In genomic region chr12:75635606-75636444, GRCh38 we compare ENCODE assay signal across 1 cellular context.
TF ChIP-seq lines count a peak whose summit lies in the region.

No MANE protein-coding gene starts in this region.

TF ChIP-seq in HepG2, 621 proteins besides CTCF, POLR2A, EP300 and RAD21 (continued from another document and continues in another):
- TF ChIP-seq ZNF407 (CRISPR knock-in tag; IDR thresholded peaks at IDR 0.05; ENCODE audit: not compliant biosample characterization) (no peak), ZNF30 (CRISPR knock-in tag; IDR thresholded peaks at IDR 0.05) (no peak), ZNF766 (CRISPR knock-in tag; IDR thresholded peaks at IDR 0.05; ENCODE audit: borderline replicate concordance) (no peak), ATAD3A (CRISPR knock-in tag; IDR thresholded peaks at IDR 0.05) (no peak), PBX2 (CRISPR knock-in tag; IDR thresholded peaks at IDR 0.05) (no peak), ZNF337 (CRISPR knock-in tag; IDR thresholded peaks at IDR 0.05; ENCODE audit: borderline replicate concordance, low read depth) (no peak), HDAC2 (CRISPR knock-in tag; IDR thresholded peaks at IDR 0.05) (peak; percentile 69), ZNF512 (CRISPR knock-in tag; IDR thresholded peaks at IDR 0.05) (no peak), NBN (conservative IDR thresholded peaks at IDR 0.05) (no peak), ZSCAN12 (CRISPR knock-in tag; IDR thresholded peaks at IDR 0.05) (no peak), ZNF20 (CRISPR knock-in tag; IDR thresholded peaks at IDR 0.05) (no peak), MIER3 (CRISPR knock-in tag; IDR thresholded peaks at IDR 0.05; ENCODE audit: borderline replicate concordance) (peak; percentile 51), ZBTB7A (CRISPR knock-in tag; IDR thresholded peaks at IDR 0.05) (no peak), FOXM1 (CRISPR knock-in tag; IDR thresholded peaks at IDR 0.05) (no peak), NFIC (IDR thresholded peaks at IDR 0.05; ENCODE audit: low read length) (peak; percentile 87; the same call in 1 of the 2 replicates), ZMAT5 (CRISPR knock-in tag; IDR thresholded peaks at IDR 0.05; ENCODE audit: borderline replicate concordance, low read depth) (no peak), ZNF772 (CRISPR knock-in tag; IDR thresholded peaks at IDR 0.05) (no peak), HOXA3 (CRISPR knock-in tag; IDR thresholded peaks at IDR 0.05) (peak; percentile 31; the same call in 1 of the 2 replicates), ZBTB25 (CRISPR knock-in tag; IDR thresholded peaks at IDR 0.05) (peak; percentile 68; the same call in 1 of the 2 replicates), FLYWCH1 (CRISPR knock-in tag; IDR thresholded peaks at IDR 0.05) (no peak), ZMYM4 (CRISPR knock-in tag; IDR thresholded peaks at IDR 0.05) (peak; percentile 69; the same call in 1 of the 2 replicates), ZKSCAN5 (CRISPR knock-in tag; IDR thresholded peaks at IDR 0.05) (no peak), PAF1 (CRISPR knock-in tag; IDR thresholded peaks at IDR 0.05) (no peak), ZNF362 (CRISPR knock-in tag; IDR thresholded peaks at IDR 0.05; ENCODE audit: borderline replicate concordance) (peak; percentile 92), ZNF33A (CRISPR knock-in tag; IDR thresholded peaks at IDR 0.05; ENCODE audit: borderline replicate concordance) (no peak), REST (IDR thresholded peaks at IDR 0.05; ENCODE audit: borderline replicate concordance in 1 of 2, low read depth in 1 of 2, low read length in 2 of 2) (no peak; a peak in 1 of 4 replicates), MBD4 (IDR thresholded peaks at IDR 0.05; ENCODE audit: borderline replicate concordance, low read length) (no peak; the same call in 1 of the 2 replicates), ZNF282 (IDR thresholded peaks at IDR 0.05; ENCODE audit: partially characterized antibody) (no peak), JUN (CRISPR knock-in tag; IDR thresholded peaks at IDR 0.05) (no peak), ZNF143 (CRISPR knock-in tag; IDR thresholded peaks at IDR 0.05) (no peak), ZNF790 (CRISPR knock-in tag; IDR thresholded peaks at IDR 0.05; ENCODE audit: borderline replicate concordance) (no peak), POLR2AphosphoS5 (IDR thresholded peaks at IDR 0.05; ENCODE audit: low read depth, low read length) (no peak), ZNF281 (CRISPR knock-in tag; IDR thresholded peaks at IDR 0.05; ENCODE audit: borderline replicate concordance) (peak; percentile 55; the same call in 1 of the 2 replicates), MATR3 (CRISPR knock-in tag; IDR thresholded peaks at IDR 0.05) (no peak), ATF4 (CRISPR knock-in tag; IDR thresholded peaks at IDR 0.05) (peak in 1 of 2 experiments; percentile 42; a peak in 1 of 4 replicates), XBP1 (CRISPR knock-in tag; IDR thresholded peaks at IDR 0.05) (no peak)
